12 cellular contexts compared by ENCODE assay signal in genomic region chr3:118412503-118412902, GRCh38.
DNase-seq lines count a peak whose midpoint lies in the region; ATAC-seq and TF ChIP-seq lines count a peak whose summit lies in the region.
"Had no signal": no experiment of that assay in that cellular context is flagged by ENCODE, and none has a peak within 500 bp of the region (broad histone marks: within the 10 kb centered on the region; RNA-seq: fewer than 3 reads in every experiment).

No MANE protein-coding gene starts in this region.

- peak; percentile 69 for ATAC-seq in GM18498 (IDR thresholded peaks at IDR 0.05; ENCODE audit: unreplicated experiment)
- peak; percentile 86 for ATAC-seq in GM19351 (IDR thresholded peaks at IDR 0.05; ENCODE audit: unreplicated experiment)
- ATAC-seq in HG02798 (IDR thresholded peaks at IDR 0.05; ENCODE audit: poor library complexity, unreplicated experiment), result peak; percentile 90
- ATAC-seq in HG03469 (IDR thresholded peaks at IDR 0.05; ENCODE audit: unreplicated experiment), result peak; percentile 83
- ATAC-seq in GM19324 (IDR thresholded peaks at IDR 0.05; ENCODE audit: low FRiP score, unreplicated experiment), result no peak
- no peak for ATAC-seq in GM19467 (IDR thresholded peaks at IDR 0.05; ENCODE audit: unreplicated experiment)

- no peak for TF ChIP-seq CTCF in adrenal gland (IDR thresholded peaks at IDR 0.05)

- peaks cover 0 to 9% (median 0%) of the 10 kb centered on the region in 3 donors for H3K9me3 ChIP-seq in adrenal gland (replicated peaks in 1 of 3)

- H3K4me3 ChIP-seq in adrenal gland, result no peak overlapping the region

- H3K4me1 ChIP-seq in adrenal gland (replicated peaks in 1 of 2), result no peaks in the 10 kb centered on the region

- no peak for DNase-seq in adrenal gland
- DNase-seq in central memory CD4-positive, alpha-beta T cell, result no peak
- DNase-seq: activated CD4-positive, alpha-beta T cell treated with anti-CD3 and anti-CD28 coated beads, Interleukin-2, amount 50 U/mL, for 48 hours; NCI-H2029 treated with DMSO at 0.1 percent for 48 hours; NCI-H82; stimulated activated naive CD4-positive, alpha-beta T cell treated with Interleukin-2 at 50 U/mL for 16 hours had no signal

- intact Hi-C loops in adrenal gland (cut with DNase I), result no loop called here

- no peak for TF ChIP-seq POLR2A in adrenal gland (IDR thresholded peaks at IDR 0.05)

- WGBS in adrenal gland, 4 donors, result 72 to 94% (median 85%) methylated on average over 1 of the region's 1 CpG

- H3K36me3 ChIP-seq in adrenal gland (replicated peaks in 1 of 2), result no peaks in the 10 kb centered on the region

- no peak overlapping the region for H3K27ac ChIP-seq in adrenal gland

- no peaks in the 10 kb centered on the region for H3K27me3 ChIP-seq in adrenal gland

Comparison
In these comparisons a context has a peak if more than half of its experiments do, and no peak if none do; other contexts are left out.
1. ATAC-seq: peak in GM18498 (single experiment), GM19351 (single experiment), HG02798 (single experiment) and HG03469 (single experiment); none in GM19324 (single experiment) and GM19467 (single experiment).